1 cellular context compared by ENCODE assay signal in the genomic region with DNA sequence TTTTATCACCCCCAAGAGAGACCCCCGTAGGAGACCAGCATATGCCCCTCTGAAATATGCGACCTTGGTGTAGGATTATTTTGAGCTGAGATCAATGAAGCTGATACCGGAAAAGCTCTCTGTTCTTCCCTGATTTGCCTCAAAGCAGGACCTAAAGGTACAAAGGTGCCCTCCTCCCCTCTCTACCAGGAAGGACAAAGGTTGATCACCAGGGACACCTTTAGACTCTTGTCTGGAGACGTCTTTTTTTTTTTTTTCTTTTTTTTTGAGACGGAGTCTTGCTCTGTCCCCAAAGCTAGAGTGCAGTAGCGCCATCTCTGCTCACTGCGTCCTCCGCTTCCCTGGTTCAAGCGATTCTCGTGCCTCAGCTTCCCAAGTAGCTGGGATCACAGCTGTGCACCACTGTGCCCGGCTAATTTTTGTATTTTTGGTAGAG.
TF ChIP-seq lines count a peak whose summit lies in the region.

No MANE protein-coding gene starts in this region.

TF ChIP-seq in endothelial cell of umbilical vein, 7 proteins besides CTCF, POLR2A, EP300 and RAD21:
- no peak for TF ChIP-seq GATA2 (IDR thresholded peaks at IDR 0.05; ENCODE audit: insufficient read depth, insufficient read length, low read depth, low read length)
- no peak for TF ChIP-seq MYC (IDR thresholded peaks at IDR 0.05; ENCODE audit: low read depth, low read length)
- TF ChIP-seq EZH2 (IDR thresholded peaks at IDR 0.05; ENCODE audit: borderline replicate concordance, low read depth, low read length, severe bottlenecking), result no peak
- TF ChIP-seq JUN (IDR thresholded peaks at IDR 0.05; ENCODE audit: borderline replicate concordance, insufficient read depth, insufficient read length, low read depth), result no peak
- no peak for TF ChIP-seq FOS (IDR thresholded peaks at IDR 0.05; ENCODE audit: borderline replicate concordance, insufficient read depth, low read length)
- TF ChIP-seq POLR2AphosphoS5 (IDR thresholded peaks at IDR 0.05; ENCODE audit: insufficient read depth, low read depth, low read length), result no peak
- TF ChIP-seq, protein P1, sequence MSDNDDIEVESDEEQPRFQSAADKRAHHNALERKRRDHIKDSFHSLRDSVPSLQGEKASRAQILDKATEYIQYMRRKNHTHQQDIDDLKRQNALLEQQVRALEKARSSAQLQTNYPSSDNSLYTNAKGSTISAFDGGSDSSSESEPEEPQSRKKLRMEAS (IDR thresholded peaks at IDR 0.05; ENCODE audit: insufficient read depth, insufficient read length), result no peak
